ENCODE assay signal across 9 cellular contexts in genomic region chr5:173963867-173964429, GRCh38. TPM values are rescaled to one million over a fixed set of nuclear protein-coding genes. Genes with fewer than 3 reads are reported as not detected.
DNase-seq lines count a peak whose midpoint lies in the region; ATAC-seq and TF ChIP-seq lines count a peak whose summit lies in the region.
"Had no signal": no experiment of that assay in that cellular context is flagged by ENCODE, and none has a peak within 500 bp of the region (broad histone marks: within the 10 kb centered on the region; RNA-seq: fewer than 3 reads in every experiment).

No MANE protein-coding gene starts in this region.

- intact Hi-C loops in cardiac septum (cut with DNase I), result no loop called here

- peaks cover 23% of the 10 kb centered on the region for H3K4me1 ChIP-seq in cardiac muscle cell (ENCODE audit: low read depth)
- peaks cover 29% of the 10 kb centered on the region for H3K4me1 ChIP-seq in iPS-18a (ENCODE audit: control insufficient read depth, low read depth, low read length)

- H3K9me3 ChIP-seq in cardiac muscle cell (ENCODE audit: low read depth) (no peaks in the 10 kb centered on the region), iPS-18a (ENCODE audit: control insufficient read depth, low read depth, low read length) (no peaks in the 10 kb centered on the region)

- no peak for DNase-seq in cardiac muscle cell (ENCODE audit: low read depth in 1 of 2, low spot score in 1 of 2)
- no peak for DNase-seq in cardiac septum (ENCODE audit: low spot score)
- peak; percentile 8 for DNase-seq in T-helper 9 cell
- no peak for DNase-seq in stimulated activated CD4-positive, alpha-beta T cell treated with anti-CD3 and anti-CD28 coated beads, Interleukin-12 subunit alpha, Interleukin-12 subunit beta, amount 100 ng/mL, for 4 hours
- DNase-seq in NCI-H1105 treated with DMSO at 0.1 percent for 48 hours (lab: John Stamatoyannopoulos, UW), result no peak

- ATAC-seq in HG03175 (IDR thresholded peaks at IDR 0.05; ENCODE audit: unreplicated experiment) (no peak), HG02571 (IDR thresholded peaks at IDR 0.05; ENCODE audit: unreplicated experiment) (no peak)
- ATAC-seq: HepG2 had no signal

- H3K4me3 ChIP-seq in cardiac muscle cell, result no peak overlapping the region
- peak overlapping the region; percentile 30 for H3K4me3 ChIP-seq in iPS-18a (ENCODE audit: low read length)

- H3K27me3 ChIP-seq in cardiac muscle cell, result no peaks in the 10 kb centered on the region
- no peaks in the 10 kb centered on the region for H3K27me3 ChIP-seq in iPS-18a (ENCODE audit: control insufficient read depth, insufficient read depth, low read length)

- H3K9ac ChIP-seq in iPS-18a (ENCODE audit: low read length), result peak overlapping the region; percentile 74

- H3K27ac ChIP-seq in cardiac muscle cell, result peak overlapping the region; percentile 78
- H3K27ac ChIP-seq in iPS-18a (ENCODE audit: low read length), result peak overlapping the region; percentile 84

- H3K36me3 ChIP-seq in cardiac muscle cell, result peaks cover 5% of the 10 kb centered on the region
- no peaks in the 10 kb centered on the region for H3K36me3 ChIP-seq in iPS-18a (ENCODE audit: control insufficient read depth, low read depth, low read length)

- TF ChIP-seq CTCF in cardiac muscle cell (IDR thresholded peaks at IDR 0.05; ENCODE audit: low read depth, low read length), result no peak

RNA-seq across cellular contexts. Expression of gene C5orf47, which starts 25.0 kb away (rescaled TPM):
- 0.57 TPM in 1 of 2 replicates, not detected in the other for total RNA-seq in cardiac muscle cell
- polyA plus RNA-seq in cardiac muscle cell, result not detected in 2 replicates
- 0.24 TPM for total RNA-seq in cardiac septum
- total RNA-seq: HepG2 had no signal
- polyA plus RNA-seq: HepG2 had no signal
